In the genomic region with DNA sequence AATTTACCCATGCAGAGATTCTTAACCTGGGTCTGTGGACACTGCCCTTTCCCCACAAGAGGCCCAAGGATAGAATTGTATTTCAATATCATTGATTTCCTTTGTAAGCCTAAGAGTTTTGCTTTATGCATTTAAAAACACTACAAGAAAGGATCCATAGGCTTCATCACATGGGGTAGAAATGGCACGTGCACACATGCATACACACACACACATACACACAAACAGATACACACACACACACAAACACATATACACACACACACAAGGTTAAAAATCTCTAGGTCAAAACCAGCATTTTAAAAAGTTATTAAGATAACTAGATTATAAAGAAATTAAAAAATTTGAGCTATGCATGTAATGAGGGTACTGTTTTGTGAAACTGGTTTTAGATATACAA, we compare ENCODE assay signal across 12 cellular contexts. TPM values are rescaled to one million over a fixed set of nuclear protein-coding genes. Genes with fewer than 3 reads are reported as not detected.
A peak's percentile ranks its signal among the peaks of the same experiment; 100 is the strongest.
DNase-seq lines count a peak whose midpoint lies in the region; ATAC-seq and FAIRE-seq lines count a peak whose summit lies in the region.
"Had no signal": no experiment of that assay in that cellular context is flagged by ENCODE, and none has a peak within 500 bp of the region (broad histone marks: within the 10 kb centered on the region; RNA-seq: fewer than 3 reads in every experiment).

No MANE protein-coding gene starts in this region.

- DNase-seq in NCI-H146 (lab: John Stamatoyannopoulos, UW): peak; percentile 55
- DNase-seq in NCI-H146 treated with DMSO at 0.1 percent for 48 hours (lab: John Stamatoyannopoulos, UW; ENCODE audit: unreplicated experiment): no peak
- DNase-seq in HTR-8/SVneo (ENCODE audit: insufficient read length, low spot score): no peak
- DNase-seq in activated T-helper 1 cell treated with anti-CD3 and anti-CD28 coated beads, Interleukin-12 subunit alpha, Interleukin-12 subunit beta, Interleukin-2, Interleukin-4 antibody, amounts not matched to agents 30 ng/mL and 10 ng/mL and 1 ng/mL, durations not matched to agents 14 hours and 24 hours and 36 hours (ENCODE audit: low spot score): no peak
- no peak for DNase-seq in natural killer cell treated with Interleukin-12 subunit alpha and Interleukin-12 subunit beta and Interleukin-15 and Interleukin-18, amount 100 ng/mL, for 72 hours (ENCODE audit: low spot score)
- no peak for DNase-seq in NCI-H2107 (lab: John Stamatoyannopoulos, UW)
- DNase-seq in NCI-H82 treated with DMSO at 0.1 percent for 48 hours (lab: John Stamatoyannopoulos, UW; ENCODE audit: unreplicated experiment): no peak
- DNase-seq: dorsolateral prefrontal cortex, hippocampal formation, NCI-H226, SK-N-SH had no signal

- peaks cover 74% of the 10 kb centered on the region for H3K4me1 Mint-ChIP-seq in activated T-helper 1 cell treated with anti-CD3 and anti-CD28 coated beads, Interleukin-12 subunit alpha, Interleukin-12 subunit beta, Interleukin-2, Interleukin-4 antibody, amounts not matched to agents 30 ng/mL and 10 ng/mL and 1 ng/mL, durations not matched to agents 14 hours and 24 hours and 36 hours (ENCODE audit: low read depth)
- peaks cover 57 to 71% of the 10 kb centered on the region in 2 donors for H3K4me1 Mint-ChIP-seq in natural killer cell treated with Interleukin-12 subunit alpha and Interleukin-12 subunit beta and Interleukin-15 and Interleukin-18, amount 100 ng/mL, for 72 hours (ENCODE audit: low read depth in 2 of 2)

- peak overlapping the region; percentile 89 for H3K4me3 Mint-ChIP-seq in activated T-helper 1 cell treated with anti-CD3 and anti-CD28 coated beads, Interleukin-12 subunit alpha, Interleukin-12 subunit beta, Interleukin-2, Interleukin-4 antibody, amounts not matched to agents 30 ng/mL and 10 ng/mL and 1 ng/mL, durations not matched to agents 14 hours and 24 hours and 36 hours
- H3K4me3 Mint-ChIP-seq in natural killer cell treated with Interleukin-12 subunit alpha and Interleukin-12 subunit beta and Interleukin-15 and Interleukin-18, amount 100 ng/mL, for 72 hours: peak overlapping the region; percentile 95

- H3K27me3 Mint-ChIP-seq in activated T-helper 1 cell treated with anti-CD3 and anti-CD28 coated beads, Interleukin-12 subunit alpha, Interleukin-12 subunit beta, Interleukin-2, Interleukin-4 antibody, amounts not matched to agents 30 ng/mL and 10 ng/mL and 1 ng/mL, durations not matched to agents 14 hours and 24 hours and 36 hours (ENCODE audit: insufficient read depth): peaks cover 2% of the 10 kb centered on the region
- no peaks in the 10 kb centered on the region for H3K27me3 Mint-ChIP-seq in natural killer cell treated with Interleukin-12 subunit alpha and Interleukin-12 subunit beta and Interleukin-15 and Interleukin-18, amount 100 ng/mL, for 72 hours

- H3K27ac Mint-ChIP-seq in activated T-helper 1 cell treated with anti-CD3 and anti-CD28 coated beads, Interleukin-12 subunit alpha, Interleukin-12 subunit beta, Interleukin-2, Interleukin-4 antibody, amounts not matched to agents 30 ng/mL and 10 ng/mL and 1 ng/mL, durations not matched to agents 14 hours and 24 hours and 36 hours: peak overlapping the region; percentile 96
- H3K27ac Mint-ChIP-seq in natural killer cell treated with Interleukin-12 subunit alpha and Interleukin-12 subunit beta and Interleukin-15 and Interleukin-18, amount 100 ng/mL, for 72 hours: peak overlapping the region; percentile 97 to 100

- ATAC-seq in natural killer cell treated with Interleukin-12 subunit alpha and Interleukin-12 subunit beta and Interleukin-15 and Interleukin-18, amount 100 ng/mL, for 72 hours: no peak
- no peak for ATAC-seq in GM21737 (IDR thresholded peaks at IDR 0.05; ENCODE audit: unreplicated experiment)

- peak; percentile 4 for FAIRE-seq in HTR-8/SVneo (lab: Jason Lieb, UNC)

- intact Hi-C loops in activated T-helper 1 cell treated with anti-CD3 and anti-CD28 coated beads, Interleukin-12 subunit alpha, Interleukin-12 subunit beta, Interleukin-2, Interleukin-4 antibody, amounts not matched to agents 30 ng/mL and 10 ng/mL and 1 ng/mL, durations not matched to agents 14 hours and 24 hours and 36 hours (cut with micrococcal nuclease): loop anchor here (5.0 to 10.0 kb wide), 2 partner anchors 79 to 602 kb away; partner anchors contain the start of gene BBX

- H3K36me3 Mint-ChIP-seq in activated T-helper 1 cell treated with anti-CD3 and anti-CD28 coated beads, Interleukin-12 subunit alpha, Interleukin-12 subunit beta, Interleukin-2, Interleukin-4 antibody, amounts not matched to agents 30 ng/mL and 10 ng/mL and 1 ng/mL, durations not matched to agents 14 hours and 24 hours and 36 hours (ENCODE audit: low read depth): peaks cover 34% of the 10 kb centered on the region
- peaks cover 20% of the 10 kb centered on the region for H3K36me3 Mint-ChIP-seq in natural killer cell treated with Interleukin-12 subunit alpha and Interleukin-12 subunit beta and Interleukin-15 and Interleukin-18, amount 100 ng/mL, for 72 hours

- H3K9me3 Mint-ChIP-seq in activated T-helper 1 cell treated with anti-CD3 and anti-CD28 coated beads, Interleukin-12 subunit alpha, Interleukin-12 subunit beta, Interleukin-2, Interleukin-4 antibody, amounts not matched to agents 30 ng/mL and 10 ng/mL and 1 ng/mL, durations not matched to agents 14 hours and 24 hours and 36 hours: peaks cover 11% of the 10 kb centered on the region
- peaks cover 8% of the 10 kb centered on the region for H3K9me3 Mint-ChIP-seq in natural killer cell treated with Interleukin-12 subunit alpha and Interleukin-12 subunit beta and Interleukin-15 and Interleukin-18, amount 100 ng/mL, for 72 hours

RNA-seq across cellular contexts. Expression of gene CD47, which starts 35.5 kb away (rescaled TPM):
- total RNA-seq in activated T-helper 1 cell treated with anti-CD3 and anti-CD28 coated beads, Interleukin-12 subunit alpha, Interleukin-12 subunit beta, Interleukin-2, Interleukin-4 antibody, amounts not matched to agents 30 ng/mL and 10 ng/mL and 1 ng/mL, durations not matched to agents 14 hours and 24 hours and 36 hours: 98.3 and 105 TPM in 2 replicates
- total RNA-seq in natural killer cell treated with Interleukin-12 subunit alpha and Interleukin-12 subunit beta and Interleukin-15 and Interleukin-18, amount 100 ng/mL, for 72 hours: 100 to 1,000 TPM in 1 of 2 donors, 10 to 100 TPM in 1; 82.6 to 113 TPM
